18 cellular contexts compared by ENCODE assay signal in genomic region chr3:58150130-58150663, GRCh38.
"Had no signal": no experiment of that assay in that cellular context is flagged by ENCODE, and none has a peak within 500 bp of the region (broad histone marks: within the 10 kb centered on the region; RNA-seq: fewer than 3 reads in every experiment).

No MANE protein-coding gene starts in this region.

- H3K4me2 ChIP-seq: neural progenitor cell had no signal

- H3K36me3 ChIP-seq: cardiac muscle cell, gastrocnemius medialis, neural progenitor cell had no signal

- H3K4me3 ChIP-seq: cardiac muscle cell, gastrocnemius medialis, heart left ventricle, neural progenitor cell, thoracic aorta had no signal

- H3K9ac ChIP-seq: neural progenitor cell had no signal

- H3K27ac ChIP-seq: cardiac muscle cell, gastrocnemius medialis, neural progenitor cell had no signal

- H2AFZ ChIP-seq: neural progenitor cell had no signal

- H3K9me3 ChIP-seq: gastrocnemius medialis, heart left ventricle, thoracic aorta had no signal

- DNase-seq: activated CD4-positive, alpha-beta T cell treated with anti-CD3 and anti-CD28 coated beads, Interleukin-2, amount 10 ng/mL, durations not matched to agents 7 days and 5 days; activated CD8-positive, alpha-beta memory T cell treated with anti-CD3 and anti-CD28 coated beads, Interleukin-2, amount 50 U/mL, for 4 hours; activated gamma-delta T cell; activated T-cell treated with anti-CD3 and anti-CD28 coated beads, Interleukin-2, amount 50 U/mL, for 72 hours; amniotic stem cell; dermis blood vessel endothelial cell; effector memory CD4-positive, alpha-beta T cell; gastrocnemius medialis; heart left ventricle; kidney glomerular epithelial cell; left ventricle myocardium superior; naive thymus-derived CD4-positive, alpha-beta T cell; stimulated activated naive B cell treated with anti-CD40 and anti-IgM and Interleukin-4, amounts not matched to agents 10 μg/mL and 1 μg/mL and 100 μg/mL, for 72 hours; T1000 had no signal

- H3K4me1 ChIP-seq: gastrocnemius medialis, neural progenitor cell had no signal

- H3K27me3 ChIP-seq: cardiac muscle cell, gastrocnemius medialis, heart left ventricle, neural progenitor cell had no signal

- ATAC-seq: activated T-cell treated with anti-CD3 and anti-CD28 coated beads, Interleukin-2, amount 50 U/mL, for 72 hours; gastrocnemius medialis; heart left ventricle; left ventricle myocardium superior; naive thymus-derived CD4-positive, alpha-beta T cell; SK-N-SH treated with all-trans-retinoic acid at 6 μM for 48 hours; stimulated activated naive B cell treated with anti-CD40 and anti-IgM and Interleukin-4, amounts not matched to agents 10 μg/mL and 1 μg/mL and 100 μg/mL, for 72 hours had no signal
